In genomic region chr22:36467042-36467810, GRCh38 we compare ENCODE assay signal across 8 cellular contexts. TPM values are rescaled to one million over a fixed set of nuclear protein-coding genes. Genes with fewer than 3 reads are reported as not detected.
DNase-seq lines count a peak whose midpoint lies in the region; ATAC-seq and TF ChIP-seq lines count a peak whose summit lies in the region.

No MANE protein-coding gene starts in this region.

- peaks cover 7% of the 10 kb centered on the region for H3K9me3 Mint-ChIP-seq in MCF 10A (ENCODE audit: unreplicated experiment)

- peaks cover 38% of the 10 kb centered on the region for H3K36me3 ChIP-seq in MG63

- no peak for DNase-seq in AG04450 (ENCODE audit: low read depth, low spot score)
- peak; percentile 85 for DNase-seq in MG63
- no peak for DNase-seq in MCF 10A (ENCODE audit: unreplicated experiment)
- DNase-seq in mucosa of gallbladder (ENCODE audit: low spot score), result peak; percentile 35
- no peak for DNase-seq in NAMALWA (ENCODE audit: low spot score)
- no peak for DNase-seq in DMS53 treated with DMSO at 0.1 percent for 48 hours (lab: John Stamatoyannopoulos, UW; ENCODE audit: unreplicated experiment)
- DNase-seq in GM19238 (ENCODE audit: insufficient read length, low spot score), result no peak

- H3K27me3 ChIP-seq in AG04450 (ENCODE audit: control insufficient read depth, insufficient read depth, low read length), result no peaks in the 10 kb centered on the region
- H3K27me3 ChIP-seq in MG63, result no peaks in the 10 kb centered on the region

- ATAC-seq in HG02623 (IDR thresholded peaks at IDR 0.05; ENCODE audit: unreplicated experiment), result no peak

- POLR2A ChIA-PET in AG04450 (lab: Yijun Ruan, JAX), result interaction anchor here (0.8 to 6.9 kb wide), 15 partner anchors 9 to 165 kb away, joined by 3 to 88 read pairs (median 3); partner anchors contain the start of gene MYH9
- POLR2A ChIA-PET in MCF 10A (lab: Yijun Ruan, JAX), result interaction anchor here (0.6 to 10.7 kb wide), 13 partner anchors 10 to 319 kb away, joined by 3 to 100 read pairs (median 5); partner anchors contain the start of genes MYH9 and TXN2

- H3K4me3 ChIP-seq in AG04450 (ENCODE audit: low read depth, low read length), result no peak overlapping the region
- no peak overlapping the region for H3K4me3 ChIP-seq in MG63

- TF ChIP-seq CTCF in AG04450 (IDR thresholded peaks at IDR 0.05; ENCODE audit: low read depth, low read length) (no peak), MCF 10A (IDR thresholded peaks at IDR 0.05; ENCODE audit: unreplicated experiment) (no peak)

- no peaks in the 10 kb centered on the region for H3K27me3 Mint-ChIP-seq in MCF 10A (ENCODE audit: insufficient read depth, unreplicated experiment)

- CTCF ChIA-PET in AG04450 (lab: Charles Lee), result no interaction called here
- CTCF ChIA-PET in MCF 10A (lab: Yijun Ruan, JAX), result interaction anchor here (0.6 to 8.5 kb wide), 5 partner anchors 82 to 869 kb away, joined by 3 to 180 read pairs (median 4); no protein-coding TSS in a partner anchor

- H3K27ac Mint-ChIP-seq in MCF 10A (ENCODE audit: low read depth, unreplicated experiment), result peak overlapping the region; percentile 83

- H3K9me3 ChIP-seq in AG04450 (ENCODE audit: control insufficient read depth, insufficient read depth, low read length) (peaks cover 5% of the 10 kb centered on the region; the same call in 1 of the 2 replicates), MG63 (no peaks in the 10 kb centered on the region)

- peaks cover 31% of the 10 kb centered on the region for H3K36me3 Mint-ChIP-seq in MCF 10A (ENCODE audit: insufficient read depth, unreplicated experiment)

- peak overlapping the region; percentile 39 for H3K4me3 Mint-ChIP-seq in MCF 10A (ENCODE audit: unreplicated experiment)

- BruUV-seq in MCF 10A (replicated peaks; lab: Mats Ljungman, UMichigan), result TSS peak; percentile 47

- intact Hi-C loops in MCF 10A (cut with micrococcal nuclease), result no loop called here

- H3K4me1 Mint-ChIP-seq in MCF 10A (ENCODE audit: insufficient read depth, unreplicated experiment), result peaks cover 55% of the 10 kb centered on the region

- H3K27ac ChIP-seq in AG04450 (ENCODE audit: low read depth, low read length), result peak overlapping the region; percentile 99

RNA-seq across cellular contexts. Expression of gene TXN2, which starts 14.2 kb away (rescaled TPM):
- 157 and 168 TPM in 2 replicates for polyA plus RNA-seq in AG04450 (2011; rRNA removed)
- polyA minus RNA-seq in AG04450 (2011; rRNA and poly(A)+ RNA removed), result 88.0 and 98.3 TPM in 2 replicates
- total RNA-seq in MG63 (2014; rRNA removed; shearing (Covaris generic); ENCODE audit: low replicate concordance), result 64.6 and 123 TPM in 2 replicates
- total RNA-seq in MCF 10A (2022) (61.5 and 83.2 TPM in 2 replicates), mucosa of gallbladder (81.6 TPM)

RNA-seq across cellular contexts. Expression of gene FOXRED2, which starts 39.6 kb away (rescaled TPM):
- 2.4 and 3.3 TPM in 2 replicates for polyA plus RNA-seq in AG04450 (2011; rRNA removed)
- 3.7 and 5.1 TPM in 2 replicates for polyA minus RNA-seq in AG04450 (2011; rRNA and poly(A)+ RNA removed)
- total RNA-seq in MG63 (2014; rRNA removed; shearing (Covaris generic); ENCODE audit: low replicate concordance), result 3.5 and 8.5 TPM in 2 replicates
- total RNA-seq in MCF 10A (2022) (10.9 and 11.4 TPM in 2 replicates), mucosa of gallbladder (11.3 TPM)

Comparison
In these comparisons a context has a peak if more than half of its experiments do, and no peak if none do; other contexts are left out.
1. DNase-seq: peak in MG63 (single experiment) and mucosa of gallbladder (single experiment); none in AG04450 (single experiment), MCF 10A (single experiment), NAMALWA (single experiment), DMS53 treated with DMSO at 0.1 percent for 48 hours (single experiment) and GM19238 (single experiment).